In the genomic region with DNA sequence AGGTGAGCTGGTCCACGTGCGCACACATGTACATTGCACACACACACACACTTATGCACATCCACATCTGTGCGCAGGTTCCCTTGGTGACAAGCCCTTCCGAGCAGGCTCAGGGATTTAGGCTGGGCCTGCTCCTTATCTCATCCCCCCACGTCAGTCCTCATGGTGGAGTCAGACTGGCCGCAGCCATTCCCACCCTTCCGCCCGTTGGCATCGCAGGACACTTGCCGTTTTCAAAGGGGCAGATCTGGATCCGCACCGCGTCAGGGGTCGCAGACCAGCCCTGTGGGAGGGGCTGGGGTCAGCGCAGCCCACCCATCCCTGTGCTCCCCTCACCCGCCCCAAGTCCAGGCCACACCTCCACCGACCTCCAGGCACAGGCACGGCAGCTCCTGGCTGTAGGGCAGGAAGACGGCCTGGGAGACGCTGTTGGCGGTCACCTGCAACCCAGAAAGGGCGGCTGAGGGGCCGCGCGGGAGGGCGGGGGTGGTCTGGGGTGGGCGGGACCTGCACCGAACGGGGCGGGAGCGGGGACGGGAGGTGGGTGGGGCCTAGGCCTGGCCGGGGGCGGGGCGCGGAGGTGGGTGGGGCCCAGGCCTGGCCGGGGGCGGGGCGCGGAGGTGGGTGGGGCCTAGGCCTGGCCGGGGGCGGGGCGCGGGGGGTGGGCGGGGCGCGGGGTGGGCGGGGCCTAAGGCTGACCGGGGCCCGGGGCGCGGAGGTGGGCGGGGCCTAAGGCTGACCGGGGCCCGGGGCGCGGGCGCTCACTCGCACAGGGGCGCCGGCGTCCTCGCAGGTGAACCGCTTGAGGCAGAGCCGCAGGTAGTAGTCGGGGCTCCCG, we compare ENCODE assay signal across 9 cellular contexts. TPM values are rescaled to one million over a fixed set of nuclear protein-coding genes. Genes with fewer than 3 reads are reported as not detected.
DNase-seq lines count a peak whose midpoint lies in the region; ATAC-seq and TF ChIP-seq lines count a peak whose summit lies in the region.
"Had no signal": no experiment of that assay in that cellular context is flagged by ENCODE, and none has a peak within 500 bp of the region (broad histone marks: within the 10 kb centered on the region; RNA-seq: fewer than 3 reads in every experiment).

No MANE protein-coding gene starts in this region.

- CTCF ChIA-PET in PC-9 (lab: Charles Lee), result no interaction called here

- WGBS in endodermal cell (ENCODE audit: insufficient coverage in 1 of 2, insufficient read length in 1 of 2), 2 experiments, result 18 to 90% methylated on average over 5 to 46 of the region's 67 CpGs

- H3K4me3 Mint-ChIP-seq in CD14-positive monocyte, result peak overlapping the region; percentile 31 to 55
- H3K4me3 Mint-ChIP-seq in endodermal cell, result peak overlapping the region; percentile 52
- H3K4me3 Mint-ChIP-seq in osteocyte (ENCODE audit: unreplicated experiment), result no peak overlapping the region

- H3K36me3 Mint-ChIP-seq in CD14-positive monocyte (no peaks in the 10 kb centered on the region), endodermal cell (ENCODE audit: low read depth) (no peaks in the 10 kb centered on the region), osteocyte (ENCODE audit: unreplicated experiment) (no peaks in the 10 kb centered on the region)

- ATAC-seq in mucosa of descending colon (peak; percentile 60), GM18511 (IDR thresholded peaks at IDR 0.05; ENCODE audit: unreplicated experiment) (no peak), GM21367 (IDR thresholded peaks at IDR 0.05; ENCODE audit: unreplicated experiment) (no peak)

- no peak overlapping the region for H3K9ac ChIP-seq in endodermal cell (ENCODE audit: extremely low read depth, low read length, poor library complexity, severe bottlenecking)

- BruUV-seq in PC-9 (replicated peaks; lab: Mats Ljungman, UMichigan), result no TSS peak

- peak overlapping the region; percentile 41; the same call in 1 of the 2 replicates for H3K4me2 ChIP-seq in PC-9

- H3K9me3 ChIP-seq in PC-9 (ENCODE audit: insufficient read depth, low read depth) (no peaks in the 10 kb centered on the region), endodermal cell (ENCODE audit: control insufficient read depth, low read length) (no peaks in the 10 kb centered on the region), mucosa of descending colon (no peaks in the 10 kb centered on the region)

- H3K36me3 ChIP-seq in PC-9 (ENCODE audit: low read depth) (no peaks in the 10 kb centered on the region), endodermal cell (ENCODE audit: control insufficient read depth, insufficient read depth, low read length) (no peaks in the 10 kb centered on the region), mucosa of descending colon (ENCODE audit: low read depth) (no peaks in the 10 kb centered on the region)

- H4K20me1 ChIP-seq in PC-9 (ENCODE audit: insufficient read depth), result no peaks in the 10 kb centered on the region; the same call in 1 of the 2 replicates

- H2AFZ ChIP-seq in PC-9, result no peak overlapping the region

- H3K27ac ChIP-seq in PC-9 (no peak overlapping the region), endodermal cell (ENCODE audit: low read depth, low read length) (no peak overlapping the region)

- H3K27ac Mint-ChIP-seq in CD14-positive monocyte (no peak overlapping the region), endodermal cell (no peak overlapping the region), osteocyte (ENCODE audit: unreplicated experiment) (no peak overlapping the region)

- H3F3A ChIP-seq in PC-9 (ENCODE audit: insufficient read depth, low read depth), result peaks cover 10% of the 10 kb centered on the region; the same call in 1 of the 2 replicates

- no peaks in the 10 kb centered on the region for H3K9me2 ChIP-seq in PC-9 (ENCODE audit: insufficient read depth)

- H3K4me3 ChIP-seq in PC-9, result no peak overlapping the region
- peak overlapping the region; percentile 75 for H3K4me3 ChIP-seq in endodermal cell (ENCODE audit: low read length)
- H3K4me3 ChIP-seq in mucosa of descending colon, result no peak overlapping the region

- H3K27me3 Mint-ChIP-seq in CD14-positive monocyte (ENCODE audit: low read depth in 3 of 3) (peaks cover 2 to 15% (median 6%) of the 10 kb centered on the region in 3 donors), endodermal cell (ENCODE audit: insufficient read depth) (peaks cover 30% of the 10 kb centered on the region), osteocyte (ENCODE audit: unreplicated experiment) (peaks cover 13% of the 10 kb centered on the region)

- H3K4me1 ChIP-seq in PC-9 (replicated peaks; ENCODE audit: insufficient read depth) (no peaks in the 10 kb centered on the region; the same call in none of the 2 replicates), endodermal cell (ENCODE audit: control insufficient read depth, insufficient read depth, low read length) (no peaks in the 10 kb centered on the region), mucosa of descending colon (ENCODE audit: low read depth) (peaks cover 13% of the 10 kb centered on the region)

- H3K79me2 ChIP-seq in PC-9 (ENCODE audit: low read depth), result no peaks in the 10 kb centered on the region

- H3K27me3 ChIP-seq in PC-9 (ENCODE audit: insufficient read depth, low read depth), result no peaks in the 10 kb centered on the region
- H3K27me3 ChIP-seq in endodermal cell (ENCODE audit: control insufficient read depth, insufficient read depth, low read length, poor library complexity, severe bottlenecking), result peaks cover 21% of the 10 kb centered on the region

- POLR2A ChIA-PET in PC-9 (lab: Charles Lee; ENCODE audit: unreplicated experiment), result no interaction called here

- intact Hi-C loops in CD14-positive monocyte (cut with micrococcal nuclease), result no loop called here
- intact Hi-C loops in PC-9 (cut with micrococcal nuclease; ENCODE audit: unreplicated experiment), result no loop called here
- intact Hi-C loops in mucosa of descending colon (cut with DNase I, micrococcal nuclease), result no loop called here

- DNase-seq in CD14-positive monocyte (ENCODE audit: low spot score) (no peak), PC-9 (no peak), endodermal cell (peak; percentile 92), mucosa of descending colon (peak in 2 of 3 donors; percentile 61 to 72), osteocyte (ENCODE audit: extremely low spot score, unreplicated experiment) (no peak), NCI-H2029 (lab: John Stamatoyannopoulos, UW) (no peak)
- DNase-seq: RPMI8226 had no signal

- peaks cover 5% of the 10 kb centered on the region for H3K4me1 Mint-ChIP-seq in CD14-positive monocyte
- H3K4me1 Mint-ChIP-seq in endodermal cell, result no peaks in the 10 kb centered on the region
- peaks cover 2% of the 10 kb centered on the region for H3K4me1 Mint-ChIP-seq in osteocyte (ENCODE audit: unreplicated experiment)

- TF ChIP-seq CTCF in CD14-positive monocyte (IDR thresholded peaks at IDR 0.05), result no peak
- TF ChIP-seq CTCF in PC-9 (conservative IDR thresholded peaks at IDR 0.05), result no peak
- no peak for TF ChIP-seq CTCF in endodermal cell (conservative IDR thresholded peaks at IDR 0.05)
- TF ChIP-seq CTCF in mucosa of descending colon (IDR thresholded peaks at IDR 0.05), result no peak
- no peak for TF ChIP-seq CTCF in osteocyte (IDR thresholded peaks at IDR 0.05)

- H3K9me3 Mint-ChIP-seq in CD14-positive monocyte, result peaks cover 0 to 2% (median 0%) of the 10 kb centered on the region in 7 donors
- no peaks in the 10 kb centered on the region for H3K9me3 Mint-ChIP-seq in endodermal cell
- no peaks in the 10 kb centered on the region for H3K9me3 Mint-ChIP-seq in osteocyte (ENCODE audit: unreplicated experiment)

RNA-seq across cellular contexts. Expression of a gene that starts 13.3 kb away (rescaled TPM):
- not detected for polyA plus RNA-seq in CD14-positive monocyte
- total RNA-seq in PC-9 (2021), result not detected in 2 replicates
- total RNA-seq in endodermal cell, result under 1 TPM in 1 of 2 donors, not detected in 1; 0.15 TPM
- not detected for polyA plus RNA-seq in endodermal cell (2013, experiment 1 of 2)
- 0.12 TPM for polyA plus RNA-seq in endodermal cell (2013, experiment 2 of 2)
- under 1 TPM in 2 of 3 donors, not detected in 1; 0.09 to 0.43 TPM for total RNA-seq in mucosa of descending colon
- total RNA-seq in osteocyte, result not detected in 2 replicates

RNA-seq across cellular contexts. Expression of a gene that starts 38.7 kb away (rescaled TPM):
- 10 to 100 TPM; 38.8 to 40.4 TPM for polyA plus RNA-seq in CD14-positive monocyte
- total RNA-seq in PC-9 (2021) (67.0 and 84.8 TPM in 2 replicates), endodermal cell (10 to 100 TPM; 31.5 to 36.6 TPM), mucosa of descending colon (100 to 1,000 TPM in 1 of 3 donors, 10 to 100 TPM in 2; 56.4 to 106 (median 58.7) TPM), osteocyte (18.6 TPM in 2 replicates)
- polyA plus RNA-seq in endodermal cell (2013, experiment 1 of 2), result 21.6 TPM
- polyA plus RNA-seq in endodermal cell (2013, experiment 2 of 2), result 19.6 TPM

RNA-seq across cellular contexts. Expression of a gene that starts 58.8 kb away (rescaled TPM):
- not detected for polyA plus RNA-seq in CD14-positive monocyte
- not detected in 2 replicates for total RNA-seq in PC-9 (2021)
- under 1 TPM in 1 of 2 donors, not detected in 1; 0.20 TPM for total RNA-seq in endodermal cell
- polyA plus RNA-seq in endodermal cell (2013, experiment 1 of 2), result 0.11 TPM
- not detected for polyA plus RNA-seq in endodermal cell (2013, experiment 2 of 2)
- total RNA-seq in mucosa of descending colon, result not detected
- total RNA-seq in osteocyte, result not detected in 2 replicates

Comparison
In these comparisons a context has a peak if more than half of its experiments do, and no peak if none do; other contexts are left out.
1. DNase-seq: peak in endodermal cell (single experiment) and mucosa of descending colon (2 of 3); none in CD14-positive monocyte (single experiment), PC-9 (0 of 2), osteocyte (single experiment) and NCI-H2029 (single experiment).